In the genomic region with DNA sequence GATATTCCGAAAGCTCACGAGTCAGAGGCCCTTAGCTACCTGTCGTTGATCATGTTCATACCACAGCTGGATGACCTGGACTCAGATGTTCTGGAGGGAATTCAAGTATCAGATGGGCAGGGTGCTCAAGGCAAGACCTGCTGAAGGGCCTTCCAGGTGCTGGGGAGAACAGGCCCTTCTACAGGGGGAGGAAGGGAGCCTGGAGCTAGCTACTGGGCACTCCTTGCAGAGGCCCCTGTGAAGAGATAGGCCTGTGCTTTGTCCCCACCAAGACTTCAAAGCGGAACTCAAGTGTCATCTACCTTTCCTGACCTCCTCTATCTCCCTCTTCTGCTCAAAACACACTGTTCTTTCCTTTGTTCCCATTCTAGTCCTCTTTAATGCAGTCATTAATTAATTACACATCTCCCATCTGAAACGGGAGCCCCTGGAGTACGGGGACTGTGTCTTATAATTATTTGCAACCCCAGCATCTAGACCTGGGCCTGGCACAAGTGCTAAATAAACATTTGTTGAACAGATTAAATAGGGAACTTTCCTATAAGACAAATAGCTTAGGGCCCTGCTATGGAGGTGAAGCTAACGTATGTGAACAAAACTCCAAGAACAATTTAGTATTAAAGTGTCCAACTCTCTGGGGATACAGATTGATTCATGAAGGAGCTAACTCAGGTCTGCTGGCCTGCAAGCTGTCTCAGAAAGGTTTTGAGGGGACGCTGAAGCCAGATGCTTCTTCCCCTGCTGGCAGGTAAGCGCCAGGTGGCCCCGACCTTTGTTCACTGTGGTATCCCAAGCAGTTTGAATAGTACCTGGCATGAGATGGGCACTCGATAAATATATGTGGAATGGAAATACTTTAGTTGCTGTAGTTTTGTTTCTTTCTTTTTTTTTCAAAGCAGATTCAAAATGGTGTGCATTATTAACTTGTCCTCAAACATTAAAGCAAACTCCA, we compare ENCODE assay signal across 29 cellular contexts. TPM values are rescaled to one million over a fixed set of nuclear protein-coding genes. Genes with fewer than 3 reads are reported as not detected.
DNase-seq lines count a peak whose midpoint lies in the region; ATAC-seq, FAIRE-seq and TF ChIP-seq lines count a peak whose summit lies in the region.
"Had no signal": no experiment of that assay in that cellular context is flagged by ENCODE, and none has a peak within 500 bp of the region (broad histone marks: within the 10 kb centered on the region; RNA-seq: fewer than 3 reads in every experiment).

No MANE protein-coding gene starts in this region.

- POLR2A ChIA-PET in activated CD4-positive, alpha-beta memory T cell treated with anti-CD3 and anti-CD28 coated beads, Interleukin-2, amount 10 ng/mL, durations not matched to agents 7 days and 5 days (lab: Charles Lee), result no interaction called here
- POLR2A ChIA-PET in activated CD4-positive, alpha-beta memory T cell treated with anti-CD3 and anti-CD28 coated beads for 36 hours (lab: Charles Lee), result no interaction called here

- H3K27ac Mint-ChIP-seq in activated CD4-positive, alpha-beta memory T cell treated with anti-CD3 and anti-CD28 coated beads, Interleukin-2, amount 10 ng/mL, durations not matched to agents 7 days and 5 days, result no peak overlapping the region
- H3K27ac Mint-ChIP-seq in activated CD4-positive, alpha-beta memory T cell treated with anti-CD3 and anti-CD28 coated beads for 36 hours, result no peak overlapping the region
- H3K27ac Mint-ChIP-seq: activated B cell treated with CpG ODN at 0.5 μM for 24 hours; activated naive CD8-positive, alpha-beta T cell; activated T-helper 2 cell treated with anti-CD3 and anti-CD28 coated beads, Interferon-gamma antibody, Interleukin-2, Interleukin-4, amounts not matched to agents 10 μg/mL and 5 μg/mL and 100 μg/mL, durations not matched to agents 14 hours and 24 hours and 36 hours; dendritic cell treated with granulocyte-macrophage colony-stimulating factor and Interleukin-4, amounts not matched to agents 40 ng/mL and 50 ng/mL, for 4 days; memory B cell had no signal

- H3K36me3 ChIP-seq in right lobe of liver (no peaks in the 10 kb centered on the region), suprapubic skin (no peaks in the 10 kb centered on the region), small intestine (ENCODE audit: control insufficient read depth in 2 of 2, insufficient read depth in 2 of 2, low read length in 2 of 2) (no peaks in the 10 kb centered on the region)
- no peaks in the 10 kb centered on the region for H3K36me3 ChIP-seq in effector memory CD4-positive, alpha-beta T cell (ENCODE audit: control insufficient read depth, insufficient read depth, low read length)
- H3K36me3 ChIP-seq: cardiac muscle cell, neutrophil, SJCRH30, vagina had no signal

- CTCF ChIA-PET in activated CD4-positive, alpha-beta memory T cell treated with anti-CD3 and anti-CD28 coated beads, Interleukin-2, amount 10 ng/mL, durations not matched to agents 7 days and 5 days (lab: Charles Lee), result interaction anchor here (1.0 kb wide), 1 partner anchor 182 kb away, joined by 3 read pairs; the partner anchor contains the start of gene HS1BP3
- CTCF ChIA-PET in activated CD4-positive, alpha-beta memory T cell treated with anti-CD3 and anti-CD28 coated beads for 36 hours (lab: Charles Lee), result interaction anchor here (0.8 to 1.1 kb wide), 2 partner anchors 15 to 193 kb away, joined by 3 to 4 read pairs; no protein-coding TSS in a partner anchor

- no peaks in the 10 kb centered on the region for H3K4me1 Mint-ChIP-seq in activated CD4-positive, alpha-beta memory T cell treated with anti-CD3 and anti-CD28 coated beads, Interleukin-2, amount 10 ng/mL, durations not matched to agents 7 days and 5 days
- no peaks in the 10 kb centered on the region for H3K4me1 Mint-ChIP-seq in activated CD4-positive, alpha-beta memory T cell treated with anti-CD3 and anti-CD28 coated beads for 36 hours (ENCODE audit: low read depth)
- H3K4me1 Mint-ChIP-seq: activated B cell treated with CpG ODN at 0.5 μM for 24 hours; CD8-positive, alpha-beta memory T cell; memory B cell had no signal

- no peaks in the 10 kb centered on the region for H3K9me3 ChIP-seq in right lobe of liver
- no peaks in the 10 kb centered on the region for H3K9me3 ChIP-seq in suprapubic skin
- H3K9me3 ChIP-seq in effector memory CD4-positive, alpha-beta T cell (ENCODE audit: control insufficient read depth, low read length), result no peaks in the 10 kb centered on the region
- no peaks in the 10 kb centered on the region for H3K9me3 ChIP-seq in small intestine (ENCODE audit: control insufficient read depth, low read depth)
- H3K9me3 ChIP-seq: neutrophil, SJCRH30, vagina had no signal

- no peak overlapping the region for H3K4me3 ChIP-seq in LNCaP clone FGC (ENCODE audit: low read depth, low read length)
- no peak overlapping the region for H3K4me3 ChIP-seq in right lobe of liver
- H3K4me3 ChIP-seq in suprapubic skin, result no peak overlapping the region
- no peak overlapping the region for H3K4me3 ChIP-seq in effector memory CD4-positive, alpha-beta T cell (ENCODE audit: insufficient read depth, low read depth, low read length, poor library complexity, severe bottlenecking)
- no peak overlapping the region for H3K4me3 ChIP-seq in small intestine (ENCODE audit: low read depth in 1 of 2, low read length in 2 of 2)
- H3K4me3 ChIP-seq: cardiac muscle cell, GM23248, SJCRH30, vagina had no signal

- H3K27ac ChIP-seq in right lobe of liver (no peak overlapping the region), suprapubic skin (no peak overlapping the region), small intestine (ENCODE audit: low read depth in 1 of 2, low read length in 1 of 2) (no peak overlapping the region)
- H3K27ac ChIP-seq in effector memory CD4-positive, alpha-beta T cell (ENCODE audit: insufficient read depth, low read length, poor library complexity, severe bottlenecking), result no peak overlapping the region
- H3K27ac ChIP-seq: cardiac muscle cell, GM23248, neutrophil, SJCRH30 had no signal

- no peaks in the 10 kb centered on the region for H3K36me3 Mint-ChIP-seq in activated CD4-positive, alpha-beta memory T cell treated with anti-CD3 and anti-CD28 coated beads, Interleukin-2, amount 10 ng/mL, durations not matched to agents 7 days and 5 days (ENCODE audit: low read depth)
- H3K36me3 Mint-ChIP-seq in activated CD4-positive, alpha-beta memory T cell treated with anti-CD3 and anti-CD28 coated beads for 36 hours, result no peaks in the 10 kb centered on the region
- H3K36me3 Mint-ChIP-seq: activated naive CD8-positive, alpha-beta T cell; CD8-positive, alpha-beta memory T cell; memory B cell had no signal

- H3K4me1 ChIP-seq in right lobe of liver (peaks cover 0 to 34% (median 11%) of the 10 kb centered on the region in 4 donors), suprapubic skin (peaks cover 66% of the 10 kb centered on the region), small intestine (ENCODE audit: control insufficient read depth in 2 of 2, insufficient read depth in 1 of 2, low read depth in 1 of 2, low read length in 1 of 2) (no peaks in the 10 kb centered on the region)
- H3K4me1 ChIP-seq in effector memory CD4-positive, alpha-beta T cell (ENCODE audit: control insufficient read depth, insufficient read depth, low read length, poor library complexity, severe bottlenecking), result no peaks in the 10 kb centered on the region

- DNase-seq in activated CD4-positive, alpha-beta memory T cell treated with anti-CD3 and anti-CD28 coated beads, Interleukin-2, amount 10 ng/mL, durations not matched to agents 7 days and 5 days, result peak; percentile 11
- DNase-seq in activated CD4-positive, alpha-beta memory T cell treated with anti-CD3 and anti-CD28 coated beads for 36 hours, result no peak
- DNase-seq in LNCaP clone FGC (ENCODE audit: low read depth) (peak; percentile 70), right lobe of liver (no peak), suprapubic skin (ENCODE audit: low spot score in 2 of 2) (peak; percentile 18 to 72), NCI-H2081 treated with DMSO at 0.1 percent for 48 hours (lab: John Stamatoyannopoulos, UW) (no peak), small intestine (no peak)
- DNase-seq in effector memory CD4-positive, alpha-beta T cell, result no peak
- DNase-seq: activated B cell treated with CpG ODN at 0.5 μM for 24 hours; activated CD4-positive, alpha-beta T cell treated with anti-CD3 and anti-CD28 coated beads, Interleukin-2, amount 50 U/mL, for 1 hour; aorta; CD8-positive, alpha-beta memory T cell; GM23248; KG1; NCI-H1694; NCI-H526 treated with DMSO at 0.1 percent for 48 hours; SJCRH30; stimulated activated CD4-positive, alpha-beta T cell treated with anti-CD3 and anti-CD28 coated beads, Interleukin-4, amount 100 ng/mL, for 1 hour had no signal

- 62% methylated on average over 11 of the region's 11 CpGs for WGBS in right lobe of liver (ENCODE audit: insufficient coverage, low coverage, low lambda C conversion rate, missing lambda C conversion rate)
- WGBS in suprapubic skin, result 87% methylated on average over 11 of the region's 11 CpGs
- WGBS in small intestine, 3 donors, result 58 to 89% (median 67%) methylated on average over 11 of the region's 11 CpGs

- no peaks in the 10 kb centered on the region for H3K9me3 Mint-ChIP-seq in activated CD4-positive, alpha-beta memory T cell treated with anti-CD3 and anti-CD28 coated beads, Interleukin-2, amount 10 ng/mL, durations not matched to agents 7 days and 5 days
- H3K9me3 Mint-ChIP-seq in activated CD4-positive, alpha-beta memory T cell treated with anti-CD3 and anti-CD28 coated beads for 36 hours, result no peaks in the 10 kb centered on the region
- H3K9me3 Mint-ChIP-seq: activated B cell treated with CpG ODN at 0.5 μM for 24 hours; activated T-helper 2 cell treated with anti-CD3 and anti-CD28 coated beads, Interferon-gamma antibody, Interleukin-2, Interleukin-4, amounts not matched to agents 10 μg/mL and 5 μg/mL and 100 μg/mL, durations not matched to agents 14 hours and 24 hours and 36 hours; CD8-positive, alpha-beta memory T cell; dendritic cell treated with granulocyte-macrophage colony-stimulating factor and Interleukin-4, amounts not matched to agents 40 ng/mL and 50 ng/mL, for 4 days; memory B cell had no signal

- FAIRE-seq in small intestine (lab: Jason Lieb, UNC), result no peak
- FAIRE-seq: endometrium, frontal cortex, GM12892, RCC 7860 had no signal

- TF ChIP-seq POLR2A in right lobe of liver (IDR thresholded peaks at IDR 0.05) (no peak), suprapubic skin (IDR thresholded peaks at IDR 0.05) (no peak)

- H3K27me3 ChIP-seq in right lobe of liver (no peaks in the 10 kb centered on the region), suprapubic skin (no peaks in the 10 kb centered on the region), small intestine (ENCODE audit: control insufficient read depth in 2 of 2, insufficient read depth in 2 of 2, low read length in 2 of 2) (no peaks in the 10 kb centered on the region)
- H3K27me3 ChIP-seq in effector memory CD4-positive, alpha-beta T cell (replicated peaks; ENCODE audit: control insufficient read depth, insufficient read depth, low read length, poor library complexity, severe bottlenecking), result no peaks in the 10 kb centered on the region
- H3K27me3 ChIP-seq: cardiac muscle cell, neutrophil, SJCRH30, vagina had no signal

- peaks cover under 1% of the 10 kb centered on the region for H3K27me3 Mint-ChIP-seq in activated CD4-positive, alpha-beta memory T cell treated with anti-CD3 and anti-CD28 coated beads, Interleukin-2, amount 10 ng/mL, durations not matched to agents 7 days and 5 days
- no peaks in the 10 kb centered on the region for H3K27me3 Mint-ChIP-seq in activated CD4-positive, alpha-beta memory T cell treated with anti-CD3 and anti-CD28 coated beads for 36 hours
- H3K27me3 Mint-ChIP-seq: activated B cell treated with CpG ODN at 0.5 μM for 24 hours; activated naive CD8-positive, alpha-beta T cell; memory B cell had no signal

- ATAC-seq in right lobe of liver, result peak in 3 of 4 donors; percentile 8 to 49 (median 29)

- TF ChIP-seq CTCF in LNCaP clone FGC (IDR thresholded peaks at IDR 0.05; ENCODE audit: control insufficient read depth, extremely low read depth, insufficient read depth) (no peak), right lobe of liver (IDR thresholded peaks at IDR 0.05) (no peak), suprapubic skin (IDR thresholded peaks at IDR 0.05) (no peak)

- intact Hi-C loops in activated CD4-positive, alpha-beta memory T cell treated with anti-CD3 and anti-CD28 coated beads for 36 hours (cut with micrococcal nuclease), result no loop called here
- intact Hi-C loops in right lobe of liver (cut with DNase I), result loop anchor here in 1 of 2 donors (10.0 kb wide), 1 partner anchor 46 kb away; no protein-coding TSS in a partner anchor

- no peak overlapping the region for H3K4me3 Mint-ChIP-seq in activated CD4-positive, alpha-beta memory T cell treated with anti-CD3 and anti-CD28 coated beads, Interleukin-2, amount 10 ng/mL, durations not matched to agents 7 days and 5 days
- H3K4me3 Mint-ChIP-seq in activated CD4-positive, alpha-beta memory T cell treated with anti-CD3 and anti-CD28 coated beads for 36 hours, result no peak overlapping the region
- H3K4me3 Mint-ChIP-seq: activated B cell treated with CpG ODN at 0.5 μM for 24 hours; activated naive CD8-positive, alpha-beta T cell; CD8-positive, alpha-beta memory T cell; dendritic cell treated with granulocyte-macrophage colony-stimulating factor and Interleukin-4, amounts not matched to agents 40 ng/mL and 50 ng/mL, for 4 days; memory B cell had no signal

- TF ChIP-seq EP300 in suprapubic skin (IDR thresholded peaks at IDR 0.05), result no peak

RNA-seq across cellular contexts. Expression of gene RHOB, which starts 22.0 kb away (rescaled TPM):
- total RNA-seq in activated CD4-positive, alpha-beta memory T cell treated with anti-CD3 and anti-CD28 coated beads, Interleukin-2, amount 10 ng/mL, durations not matched to agents 7 days and 5 days, result 10 to 100 TPM; 14.0 to 14.4 TPM
- total RNA-seq in activated CD4-positive, alpha-beta memory T cell treated with anti-CD3 and anti-CD28 coated beads for 36 hours, result 10 to 100 TPM; 31.6 to 33.6 TPM
- 100 to 1,000 TPM; 185 to 656 (median 388) TPM for total RNA-seq in right lobe of liver
- total RNA-seq in suprapubic skin, result 100 to 1,000 TPM; 404 to 719 (median 568) TPM
- polyA plus RNA-seq in small intestine, result 100 to 1,000 TPM in 1 of 3 donors, 10 to 100 TPM in 2; 17.7 to 246 (median 25.4) TPM

Comparison
In these comparisons a context has a peak if more than half of its experiments do, and no peak if none do; other contexts are left out.
1. DNase-seq: peak in activated CD4-positive, alpha-beta memory T cell treated with anti-CD3 and anti-CD28 coated beads, Interleukin-2, amount 10 ng/mL, durations not matched to agents 7 days and 5 days (single experiment), LNCaP clone FGC (single experiment) and suprapubic skin (2 of 2); none in activated CD4-positive, alpha-beta memory T cell treated with anti-CD3 and anti-CD28 coated beads for 36 hours (single experiment), right lobe of liver (0 of 3), effector memory CD4-positive, alpha-beta T cell (0 of 3), NCI-H2081 treated with DMSO at 0.1 percent for 48 hours (single experiment) and small intestine (single experiment).
2. RNA of gene RHOB, which starts 22.0 kb away (total RNA-seq): 404 to 719 TPM in suprapubic skin and 185 to 656 TPM in right lobe of liver; 31.6 to 33.6 TPM in activated CD4-positive, alpha-beta memory T cell treated with anti-CD3 and anti-CD28 coated beads for 36 hours and 14.0 to 14.4 TPM in activated CD4-positive, alpha-beta memory T cell treated with anti-CD3 and anti-CD28 coated beads, Interleukin-2, amount 10 ng/mL, durations not matched to agents 7 days and 5 days; every median in the first group is over 4 times any median in the second.